Comparison of ENCODE assay signal across 8 cellular contexts in the genomic region with DNA sequence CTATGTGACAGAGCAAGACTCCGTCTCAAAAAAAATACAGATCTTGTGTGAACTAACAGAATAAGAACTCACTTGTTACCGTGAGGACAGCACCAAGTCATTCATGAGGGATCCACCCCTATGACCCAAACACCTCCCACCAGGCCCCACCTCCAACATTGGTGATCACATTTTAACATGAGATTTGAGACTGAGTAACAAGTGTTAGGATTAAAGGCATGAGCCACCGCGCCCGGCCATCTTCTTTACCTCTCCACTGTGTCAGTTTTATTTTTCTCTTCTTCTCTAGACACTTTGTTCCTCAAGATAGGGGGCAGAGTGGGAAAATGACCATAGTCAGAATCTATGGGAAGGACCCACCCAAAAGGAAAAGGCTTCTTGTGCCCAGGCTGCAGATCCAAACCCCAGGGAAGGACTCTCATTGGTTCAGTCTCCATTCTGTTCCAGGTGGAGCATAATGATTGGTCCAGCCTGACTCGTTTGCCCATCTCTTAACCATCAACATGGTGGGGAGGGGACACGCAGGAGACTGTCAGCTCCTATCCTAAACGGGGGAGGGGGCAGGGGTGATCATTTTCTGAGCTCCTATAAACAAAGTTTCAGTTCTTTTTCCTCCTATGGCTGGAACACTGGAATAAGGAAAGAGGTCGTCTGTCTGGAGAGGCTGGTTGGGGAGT. TPM values are rescaled to one million over a fixed set of nuclear protein-coding genes. Genes with fewer than 3 reads are reported as not detected.
DNase-seq lines count a peak whose midpoint lies in the region; ATAC-seq and TF ChIP-seq lines count a peak whose summit lies in the region.

No MANE protein-coding gene starts in this region.

- H3K4me3 ChIP-seq in DND-41 (ENCODE audit: low read depth in 1 of 2, low read length in 2 of 2) (peak overlapping the region; percentile 15 to 72; a peak in 3 of 4 replicates), Panc1 (ENCODE audit: low read depth in 2 of 2, low read length in 2 of 2) (peak overlapping the region; percentile 80 to 99), epithelial cell of esophagus (ENCODE audit: low read length) (peak overlapping the region; percentile 89), osteoblast (ENCODE audit: insufficient read depth, low read length) (peak overlapping the region; percentile 99)

- H3K9me3 ChIP-seq in DND-41 (ENCODE audit: insufficient read depth, low read length, severe bottlenecking) (peaks cover 6% of the 10 kb centered on the region), Panc1 (ENCODE audit: control insufficient read depth, insufficient read depth, low read depth, low read length) (peaks cover 3% of the 10 kb centered on the region; the same call in 1 of the 2 replicates), osteoblast (ENCODE audit: low read depth, low read length) (no peaks in the 10 kb centered on the region)

- ATAC-seq in DND-41 (ENCODE audit: insufficient read depth, low read depth) (no peak), Panc1 (no peak), HG02884 (IDR thresholded peaks at IDR 0.05; ENCODE audit: unreplicated experiment) (no peak)

- peak overlapping the region; percentile 64 for H3K4me2 ChIP-seq in DND-41 (ENCODE audit: insufficient read depth, low read length)
- peak overlapping the region; percentile 96 for H3K4me2 ChIP-seq in osteoblast (ENCODE audit: insufficient read depth, low read length)

- intact Hi-C loops in Panc1 (cut with micrococcal nuclease; ENCODE audit: unreplicated experiment) = no loop called here

- peaks cover 26% of the 10 kb centered on the region for H3K36me3 ChIP-seq in DND-41 (ENCODE audit: insufficient read depth, low read length)
- no peaks in the 10 kb centered on the region; the same call in 1 of the 2 replicates for H3K36me3 ChIP-seq in Panc1 (ENCODE audit: control insufficient read depth, insufficient read depth, low read length)
- no peaks in the 10 kb centered on the region for H3K36me3 ChIP-seq in osteoblast (ENCODE audit: insufficient read depth, low read length)

- H3K79me2 ChIP-seq in DND-41 (ENCODE audit: insufficient read depth, low read length) = peaks cover 37% of the 10 kb centered on the region
- peaks cover 39% of the 10 kb centered on the region for H3K79me2 ChIP-seq in osteoblast (ENCODE audit: insufficient read depth, low read length)

- TF ChIP-seq CTCF in DND-41 (IDR thresholded peaks at IDR 0.05; ENCODE audit: borderline replicate concordance, extremely low read depth, low read length, poor library complexity, severe bottlenecking) = no peak
- TF ChIP-seq CTCF in Panc1 (IDR thresholded peaks at IDR 0.05) = no peak
- no peak for TF ChIP-seq CTCF in epithelial cell of esophagus (IDR thresholded peaks at IDR 0.05; ENCODE audit: insufficient read depth, low read depth, low read length, missing control alignments)
- no peak for TF ChIP-seq CTCF in osteoblast (IDR thresholded peaks at IDR 0.05; ENCODE audit: extremely low read depth, low read depth, low read length)

- CTCF ChIA-PET in Panc1 (lab: Charles Lee) = interaction anchor here (0.6 kb wide), 1 partner anchor 29 kb away, joined by 3 read pairs; no protein-coding TSS in a partner anchor

- H3K27ac ChIP-seq in DND-41 (ENCODE audit: low read length) (peak overlapping the region; percentile 100), Panc1 (ENCODE audit: low read length) (peak overlapping the region; percentile 95), osteoblast (ENCODE audit: low read depth, low read length) (peak overlapping the region; percentile 100)

- H2AFZ ChIP-seq in DND-41 (ENCODE audit: low read depth, low read length) = peak overlapping the region; percentile 95
- peak overlapping the region; percentile 99 for H2AFZ ChIP-seq in osteoblast (ENCODE audit: low read length)

- POLR2A ChIA-PET in Panc1 (lab: Charles Lee) = no interaction called here

- H3K4me1 ChIP-seq in DND-41 (ENCODE audit: insufficient read depth, low read length) (peaks cover 30% of the 10 kb centered on the region), Panc1 (ENCODE audit: control insufficient read depth, insufficient read depth, low read length) (peaks cover 14% of the 10 kb centered on the region), osteoblast (ENCODE audit: insufficient read depth, low read length) (peaks cover 24% of the 10 kb centered on the region)

- DNase-seq in DND-41 = no peak
- DNase-seq in Panc1 (ENCODE audit: low read depth, low spot score) = no peak
- DNase-seq in epithelial cell of esophagus (ENCODE audit: low read depth) = no peak
- peak; percentile 73 for DNase-seq in osteoblast (ENCODE audit: insufficient read length, low spot score, missing footprints)
- no peak for DNase-seq in dedifferentiated amniotic fluid mesenchymal stem cell (ENCODE audit: extremely low spot score)
- DNase-seq in stimulated activated CD4-positive, alpha-beta T cell treated with anti-CD3 and anti-CD28 coated beads, Interleukin-12 subunit alpha, Interleukin-12 subunit beta, amount 100 ng/mL, for 4 hours = no peak
- DNase-seq in NCI-H1436 treated with DMSO at 0.1 percent for 48 hours (lab: John Stamatoyannopoulos, UW) = no peak

- H3K9ac ChIP-seq in DND-41 (ENCODE audit: low read depth, low read length) = peak overlapping the region; percentile 93

- in situ Hi-C loops in Panc1 (cut with HindIII; ENCODE audit: low pct_unique_long_range_greater_than_20kb, low sequenced_read_pairs) = no loop called here

- no TSS peak for BruUV-seq in Panc1 (replicated peaks; lab: Mats Ljungman, UMichigan)

- no peaks in the 10 kb centered on the region for H3K27me3 ChIP-seq in DND-41 (ENCODE audit: insufficient read depth, low read length, poor library complexity)
- H3K27me3 ChIP-seq in Panc1 (ENCODE audit: control insufficient read depth, insufficient read depth, low read length) = no peaks in the 10 kb centered on the region
- no peaks in the 10 kb centered on the region for H3K27me3 ChIP-seq in osteoblast (ENCODE audit: insufficient read depth, low read length)

- H4K20me1 ChIP-seq in DND-41 (ENCODE audit: insufficient read depth, low read length) (peaks cover 29% of the 10 kb centered on the region), osteoblast (ENCODE audit: insufficient read depth, low read length) (peaks cover 25% of the 10 kb centered on the region)

RNA-seq across cellular contexts. Expression of gene CALM3, which starts 1.3 kb away (rescaled TPM):
- 212 TPM for total RNA-seq in Panc1 (2021; ENCODE audit: unreplicated experiment)
- 249 TPM for polyA plus RNA-seq in Panc1 (2012; ENCODE audit: insufficient read length)
- total RNA-seq in osteoblast = 105 and 124 TPM in 2 replicates

RNA-seq across cellular contexts. Expression of gene PTGIR, which starts 25.0 kb away (rescaled TPM):
- 0.08 TPM for total RNA-seq in Panc1 (2021; ENCODE audit: unreplicated experiment)
- polyA plus RNA-seq in Panc1 (2012; ENCODE audit: insufficient read length) = not detected
- total RNA-seq in osteoblast = 2.5 and 2.9 TPM in 2 replicates

RNA-seq across cellular contexts. Expression of gene GNG8, which starts 36.1 kb away (rescaled TPM):
- not detected for total RNA-seq in Panc1 (2021; ENCODE audit: unreplicated experiment)
- polyA plus RNA-seq in Panc1 (2012; ENCODE audit: insufficient read length) = not detected
- total RNA-seq in osteoblast = not detected in 2 replicates

Comparison
In these comparisons a context has a peak if more than half of its experiments do, and no peak if none do; other contexts are left out.
1. H3K4me3 ChIP-seq: peak in every context shown above with its lines; median percentile 99 in osteoblast; 90 in Panc1; 89 in epithelial cell of esophagus; 44 in DND-41.